Comparison of ENCODE assay signal across 12 cellular contexts in genomic region chr13:26476111-26476743, GRCh38.
DNase-seq lines count a peak whose midpoint lies in the region; ATAC-seq and TF ChIP-seq lines count a peak whose summit lies in the region.
"Had no signal": no experiment of that assay in that cellular context is flagged by ENCODE, and none has a peak within 500 bp of the region (broad histone marks: within the 10 kb centered on the region; RNA-seq: fewer than 3 reads in every experiment).

No MANE protein-coding gene starts in this region.

- WGBS in psoas muscle, 3 donors = 2 to 11% (median 4%) methylated on average over 11 to 20 of the region's 20 CpGs
- WGBS in mammary epithelial cell (ENCODE audit: low coverage, missing lambda C conversion rate) = no CpG with 5 or more reads among the region's 20 CpGs

- ATAC-seq in GM23338 (peak; percentile 59), psoas muscle (peak; percentile 40 to 74 (median 50)), left colon (no peak), HG03342 (IDR thresholded peaks at IDR 0.05; ENCODE audit: unreplicated experiment) (no peak)
- peak; percentile 52 for ATAC-seq in activated T-helper 17 cell treated with anti-CD3 and anti-CD28 coated beads, Interleukin-2, amount 50 U/mL, for 72 hours (replicated peaks)

- H3K36me3 ChIP-seq in GM23338 (ENCODE audit: insufficient read depth) = no peaks in the 10 kb centered on the region
- no peaks in the 10 kb centered on the region for H3K36me3 ChIP-seq in psoas muscle (ENCODE audit: insufficient read depth in 1 of 2, low read depth in 1 of 2)
- H3K36me3 ChIP-seq in mammary epithelial cell (ENCODE audit: insufficient read depth, low read length) = no peaks in the 10 kb centered on the region
- H3K36me3 ChIP-seq: colonic mucosa, tibial nerve had no signal

- H3K9me3 Mint-ChIP-seq in GM23338 = no peaks in the 10 kb centered on the region
- no peaks in the 10 kb centered on the region for H3K9me3 Mint-ChIP-seq in activated T-helper 17 cell treated with anti-CD3 and anti-CD28 coated beads, Interleukin-2, amount 50 U/mL, for 72 hours

- intact Hi-C loops in psoas muscle (cut with DNase I) = no loop called here
- intact Hi-C loops in left colon (cut with DNase I, micrococcal nuclease) = no loop called here
- intact Hi-C loops in mammary epithelial cell (cut with micrococcal nuclease) = no loop called here

- CTCF ChIA-PET in mammary epithelial cell (lab: Charles Lee; ENCODE audit: low non-redundant PET) = no interaction called here

- H3F3A ChIP-seq in GM23338 (replicated peaks; ENCODE audit: low read depth) = peaks cover 19% of the 10 kb centered on the region

- peaks cover 18% of the 10 kb centered on the region for H3K27me3 Mint-ChIP-seq in GM23338 (ENCODE audit: insufficient read depth, low read depth, poor library complexity)
- H3K27me3 Mint-ChIP-seq in activated T-helper 17 cell treated with anti-CD3 and anti-CD28 coated beads, Interleukin-2, amount 50 U/mL, for 72 hours = no peaks in the 10 kb centered on the region

- H3K4me2 ChIP-seq in GM23338 (peak overlapping the region; percentile 77), mammary epithelial cell (ENCODE audit: insufficient read depth, low read depth, low read length) (no peak overlapping the region)

- H2AFZ ChIP-seq in GM23338 (peak overlapping the region; percentile 91), mammary epithelial cell (ENCODE audit: low read depth, low read length) (no peak overlapping the region)
- H2AFZ ChIP-seq: parathyroid adenoma had no signal

- no peaks in the 10 kb centered on the region for H3K9me3 ChIP-seq in psoas muscle
- H3K9me3 ChIP-seq in mammary epithelial cell (replicated peaks; ENCODE audit: insufficient read depth, low read length) = no peaks in the 10 kb centered on the region
- H3K9me3 ChIP-seq: colonic mucosa, tibial nerve had no signal

- H3K9ac ChIP-seq in mammary epithelial cell (ENCODE audit: insufficient read depth, low read length) = no peak overlapping the region
- H3K9ac ChIP-seq: parathyroid adenoma had no signal

- peak overlapping the region; percentile 59 for H3K4me3 Mint-ChIP-seq in GM23338
- peak overlapping the region; percentile 49 for H3K4me3 Mint-ChIP-seq in activated T-helper 17 cell treated with anti-CD3 and anti-CD28 coated beads, Interleukin-2, amount 50 U/mL, for 72 hours

- H4K20me1 ChIP-seq in GM23338 (replicated peaks; ENCODE audit: insufficient read depth) (no peaks in the 10 kb centered on the region; the same call in 1 of the 2 replicates), mammary epithelial cell (ENCODE audit: insufficient read depth, low read length) (no peaks in the 10 kb centered on the region)

- H3K4me3 ChIP-seq in GM23338 = peak overlapping the region; percentile 47
- peak overlapping the region; percentile 11 for H3K4me3 ChIP-seq in psoas muscle
- no peak overlapping the region for H3K4me3 ChIP-seq in mammary epithelial cell (replicated peaks in 1 of 3; ENCODE audit: insufficient read depth in 1 of 3, low read depth in 2 of 3, low read length in 3 of 3)
- H3K4me3 ChIP-seq: colonic mucosa had no signal

- H3K9me2 ChIP-seq in GM23338 (ENCODE audit: insufficient read depth) = no peaks in the 10 kb centered on the region; the same call in 1 of the 2 replicates

- H3K4me1 Mint-ChIP-seq in GM23338 = peaks cover 48% of the 10 kb centered on the region
- H3K4me1 Mint-ChIP-seq in activated T-helper 17 cell treated with anti-CD3 and anti-CD28 coated beads, Interleukin-2, amount 50 U/mL, for 72 hours = no peaks in the 10 kb centered on the region

- DNase-seq in GM23338 (ENCODE audit: low spot score) = peak; percentile 68
- DNase-seq in hepatic stellate cell (ENCODE audit: low spot score) = peak; percentile 48
- DNase-seq in psoas muscle = peak; percentile 52 to 82
- DNase-seq in left colon = no peak
- no peak for DNase-seq in mammary epithelial cell
- DNase-seq in DMS53 treated with DMSO at 0.1 percent for 48 hours (lab: John Stamatoyannopoulos, UW; ENCODE audit: unreplicated experiment) = no peak
- DNase-seq: colonic mucosa, GOT3 had no signal

- TF ChIP-seq CTCF in GM23338 (conservative IDR thresholded peaks at IDR 0.05; ENCODE audit: low read depth in 2 of 2) (no peak), psoas muscle (IDR thresholded peaks at IDR 0.05) (no peak), mammary epithelial cell (conservative IDR thresholded peaks at IDR 0.05 in 1 of 2, IDR thresholded peaks at IDR 0.05 in 1 of 2; ENCODE audit: extremely low read depth in 1 of 2, insufficient read depth in 1 of 2, low read depth in 1 of 2, low read length in 2 of 2) (no peak)

- no peaks in the 10 kb centered on the region; the same call in 2 of the 3 replicates for H3K36me3 Mint-ChIP-seq in GM23338 (ENCODE audit: low read depth)
- H3K36me3 Mint-ChIP-seq in activated T-helper 17 cell treated with anti-CD3 and anti-CD28 coated beads, Interleukin-2, amount 50 U/mL, for 72 hours (ENCODE audit: low read depth) = no peaks in the 10 kb centered on the region

- peak overlapping the region; percentile 91 for H3K27ac Mint-ChIP-seq in GM23338
- H3K27ac Mint-ChIP-seq in activated T-helper 17 cell treated with anti-CD3 and anti-CD28 coated beads, Interleukin-2, amount 50 U/mL, for 72 hours = no peak overlapping the region

- no peaks in the 10 kb centered on the region for H3K27me3 ChIP-seq in GM23338 (ENCODE audit: insufficient read depth)
- peaks cover 0 to 2% (median 0%) of the 10 kb centered on the region in 3 donors for H3K27me3 ChIP-seq in psoas muscle (ENCODE audit: insufficient read depth in 3 of 3, low read length in 2 of 3)
- no peaks in the 10 kb centered on the region for H3K27me3 ChIP-seq in mammary epithelial cell (ENCODE audit: insufficient read depth, low read length)
- H3K27me3 ChIP-seq: colonic mucosa, tibial nerve had no signal

- H3K4me1 ChIP-seq in GM23338 (ENCODE audit: insufficient read depth) (peaks cover 27% of the 10 kb centered on the region), psoas muscle (no peaks in the 10 kb centered on the region), mammary epithelial cell (ENCODE audit: insufficient read depth, low read length) (no peaks in the 10 kb centered on the region)
- H3K4me1 ChIP-seq: colonic mucosa, parathyroid adenoma had no signal

- BruUV-seq in mammary epithelial cell (replicated peaks; lab: Mats Ljungman, UMichigan) = no TSS peak

- H3K79me2 ChIP-seq in GM23338 (replicated peaks; ENCODE audit: insufficient read depth) (no peaks in the 10 kb centered on the region), mammary epithelial cell (ENCODE audit: insufficient read depth, low read length) (no peaks in the 10 kb centered on the region)
- H3K79me2 ChIP-seq: parathyroid adenoma had no signal

- peak overlapping the region; percentile 95 for H3K27ac ChIP-seq in GM23338 (ENCODE audit: low read depth)
- peak overlapping the region; percentile 25 for H3K27ac ChIP-seq in psoas muscle
- H3K27ac ChIP-seq in mammary epithelial cell (ENCODE audit: insufficient read depth, low read depth, low read length) = no peak overlapping the region
- H3K27ac ChIP-seq: colonic mucosa, parathyroid adenoma had no signal

- dilution Hi-C loops in mammary epithelial cell (cut with HindIII; ENCODE audit: low sequenced_read_pairs) = loop anchor here (25.0 kb wide), 1 partner anchor 289 kb away; no protein-coding TSS in a partner anchor

- in situ Hi-C loops in mammary epithelial cell (cut with MboI; ENCODE audit: low sequenced_read_pairs in 2 of 2) = no loop called here

Comparison
In these comparisons a context has a peak if more than half of its experiments do, and no peak if none do; other contexts are left out.
1. ATAC-seq: peak in GM23338 (single experiment), activated T-helper 17 cell treated with anti-CD3 and anti-CD28 coated beads, Interleukin-2, amount 50 U/mL, for 72 hours (single experiment) and psoas muscle (4 of 4); none in left colon (single experiment) and HG03342 (single experiment).
2. DNase-seq: peak in GM23338 (single experiment), hepatic stellate cell (single experiment) and psoas muscle (2 of 2); none in left colon (0 of 2), mammary epithelial cell (single experiment) and DMS53 treated with DMSO at 0.1 percent for 48 hours (single experiment).
3. H3K4me3 ChIP-seq: peak in GM23338 (single experiment) and psoas muscle (single experiment); none in mammary epithelial cell (0 of 3).